ENCODE assay signal across 8 cellular contexts in genomic region chr3:186929676-186930075, GRCh38. TPM values are rescaled to one million over a fixed set of nuclear protein-coding genes. Genes with fewer than 3 reads are reported as not detected.
A peak's percentile ranks its signal among the peaks of the same experiment; 100 is the strongest.
DNase-seq lines count a peak whose midpoint lies in the region; ATAC-seq and TF ChIP-seq lines count a peak whose summit lies in the region.

No MANE protein-coding gene starts in this region.

- CTCF ChIA-PET in CD8-positive, alpha-beta memory T cell (lab: Charles Lee), result interaction anchor here (4.6 to 11.0 kb wide), 2 partner anchors 21 to 81 kb away, joined by 35 to 116 read pairs; no protein-coding TSS in a partner anchor
- CTCF ChIA-PET in OCI-LY7 (lab: Charles Lee; ENCODE audit: unreplicated experiment), result no interaction called here

- no peak overlapping the region for H3K9ac ChIP-seq in endodermal cell (ENCODE audit: extremely low read depth, low read length, poor library complexity, severe bottlenecking)

- peak overlapping the region in 7 of 8 donors; percentile 85 to 98 (median 92) for H3K27ac Mint-ChIP-seq in CD8-positive, alpha-beta memory T cell
- H3K27ac Mint-ChIP-seq in endodermal cell, result no peak overlapping the region

- peaks cover 9% of the 10 kb centered on the region for H3K36me3 ChIP-seq in CD8-positive, alpha-beta memory T cell (ENCODE audit: insufficient read depth, low read length)
- H3K36me3 ChIP-seq in OCI-LY7 (ENCODE audit: insufficient read depth, low read length), result peaks cover 26% of the 10 kb centered on the region
- peaks cover 13% of the 10 kb centered on the region for H3K36me3 ChIP-seq in endodermal cell (ENCODE audit: control insufficient read depth, insufficient read depth, low read length)
- no peaks in the 10 kb centered on the region for H3K36me3 ChIP-seq in neutrophil

- peak overlapping the region; percentile 97 for H3K4me2 ChIP-seq in OCI-LY7 (ENCODE audit: low read length)

- no peaks in the 10 kb centered on the region for H3K9me3 Mint-ChIP-seq in CD8-positive, alpha-beta memory T cell
- no peaks in the 10 kb centered on the region for H3K9me3 Mint-ChIP-seq in endodermal cell

- peaks cover 28% of the 10 kb centered on the region for H3K4me1 ChIP-seq in CD8-positive, alpha-beta memory T cell (ENCODE audit: insufficient read depth, low read length)
- H3K4me1 ChIP-seq in OCI-LY7 (ENCODE audit: insufficient read depth, low read length, poor library complexity, severe bottlenecking) (peaks cover 35% of the 10 kb centered on the region), endodermal cell (ENCODE audit: control insufficient read depth, insufficient read depth, low read length) (peaks cover 4% of the 10 kb centered on the region), neutrophil (ENCODE audit: control insufficient read depth in 1 of 2, insufficient read depth in 1 of 2, low read depth in 1 of 2, low read length in 1 of 2) (peaks cover 30 to 38% of the 10 kb centered on the region in 2 experiments)

- BruUV-seq in OCI-LY7 (replicated peaks; lab: Mats Ljungman, UMichigan), result TSS peak; percentile 91

- H4K20me1 ChIP-seq in OCI-LY7 (ENCODE audit: insufficient read depth, low read length), result peaks cover 16% of the 10 kb centered on the region

- peaks cover 40% of the 10 kb centered on the region; the same call in 1 of the 2 replicates for H3K79me2 ChIP-seq in OCI-LY7 (ENCODE audit: insufficient read depth, low read depth, low read length)

- no peaks in the 10 kb centered on the region for H3K9me2 ChIP-seq in OCI-LY7 (ENCODE audit: insufficient read depth, low read length)

- 66 to 91% methylated on average over 6 to 11 of the region's 11 CpGs for WGBS in endodermal cell (ENCODE audit: insufficient coverage in 1 of 2, insufficient read length in 1 of 2), 2 experiments

- H3K36me3 Mint-ChIP-seq in CD8-positive, alpha-beta memory T cell, result peaks cover 4 to 37% (median 5%) of the 10 kb centered on the region in 3 donors
- H3K36me3 Mint-ChIP-seq in endodermal cell (ENCODE audit: low read depth), result peaks cover 12% of the 10 kb centered on the region

- no peaks in the 10 kb centered on the region for H3K27me3 ChIP-seq in CD8-positive, alpha-beta memory T cell (ENCODE audit: insufficient read depth, low read length, poor library complexity, severe bottlenecking)
- no peaks in the 10 kb centered on the region for H3K27me3 ChIP-seq in endodermal cell (ENCODE audit: control insufficient read depth, insufficient read depth, low read length, poor library complexity, severe bottlenecking)
- H3K27me3 ChIP-seq in neutrophil, result no peaks in the 10 kb centered on the region

- H3K4me1 Mint-ChIP-seq in CD8-positive, alpha-beta memory T cell, result peaks cover 34 to 38% (median 36%) of the 10 kb centered on the region in 3 donors
- peaks cover 22% of the 10 kb centered on the region for H3K4me1 Mint-ChIP-seq in endodermal cell

- peak overlapping the region; percentile 93 to 100 (median 99) for H3K4me3 Mint-ChIP-seq in CD8-positive, alpha-beta memory T cell
- peak overlapping the region; percentile 91 for H3K4me3 Mint-ChIP-seq in endodermal cell

- POLR2A ChIA-PET in CD8-positive, alpha-beta memory T cell (lab: Charles Lee), result interaction anchor here (3.9 kb wide), 1 partner anchor 20 kb away, joined by 42 read pairs; no protein-coding TSS in a partner anchor
- POLR2A ChIA-PET in OCI-LY7 (lab: Charles Lee), result interaction anchor here (0.7 to 0.9 kb wide), 3 partner anchors 13 to 834 kb away, joined by 3 read pairs; no protein-coding TSS in a partner anchor

- no peaks in the 10 kb centered on the region for H3K9me3 ChIP-seq in CD8-positive, alpha-beta memory T cell (ENCODE audit: low read length)
- no peaks in the 10 kb centered on the region for H3K9me3 ChIP-seq in OCI-LY7 (ENCODE audit: low read length)
- H3K9me3 ChIP-seq in endodermal cell (ENCODE audit: control insufficient read depth, low read length), result no peaks in the 10 kb centered on the region
- no peaks in the 10 kb centered on the region for H3K9me3 ChIP-seq in neutrophil

- peaks cover 0 to 4% of the 10 kb centered on the region in 2 donors for H3K27me3 Mint-ChIP-seq in CD8-positive, alpha-beta memory T cell
- peaks cover 25% of the 10 kb centered on the region for H3K27me3 Mint-ChIP-seq in endodermal cell (ENCODE audit: insufficient read depth)

- H3K4me3 ChIP-seq in CD8-positive, alpha-beta memory T cell (ENCODE audit: low read length), result peak overlapping the region; percentile 96
- peak overlapping the region; percentile 88 for H3K4me3 ChIP-seq in OCI-LY7 (ENCODE audit: low read depth, low read length, poor library complexity, severe bottlenecking)
- H3K4me3 ChIP-seq in endodermal cell (ENCODE audit: low read length), result peak overlapping the region; percentile 89
- H3K4me3 ChIP-seq in neutrophil (ENCODE audit: low read depth in 1 of 2, low read length in 1 of 2), result peak overlapping the region; percentile 59 to 91

- H3K27ac ChIP-seq in CD8-positive, alpha-beta memory T cell (ENCODE audit: low read depth, low read length), result peak overlapping the region; percentile 18
- peak overlapping the region; percentile 50 for H3K27ac ChIP-seq in OCI-LY7 (ENCODE audit: low read depth, low read length, poor library complexity, severe bottlenecking)
- H3K27ac ChIP-seq in endodermal cell (ENCODE audit: low read depth, low read length), result no peak overlapping the region
- H3K27ac ChIP-seq in neutrophil, result peak overlapping the region; percentile 87

- TF ChIP-seq CTCF in OCI-LY7 (conservative IDR thresholded peaks at IDR 0.05; ENCODE audit: low read length) (no peak), endodermal cell (conservative IDR thresholded peaks at IDR 0.05) (no peak), neutrophil (IDR thresholded peaks at IDR 0.05) (no peak)

- intact Hi-C loops in OCI-LY7 (cut with micrococcal nuclease; ENCODE audit: unreplicated experiment), result loop anchor here (2.0 to 5.0 kb wide), 3 partner anchors 67 to 142 kb away; no protein-coding TSS in a partner anchor

- no peak for ATAC-seq in GM21515 (IDR thresholded peaks at IDR 0.05; ENCODE audit: unreplicated experiment)

- peak overlapping the region; percentile 56 for H2AFZ ChIP-seq in OCI-LY7 (ENCODE audit: low read length)

- DNase-seq in CD8-positive, alpha-beta memory T cell, result no peak
- DNase-seq in OCI-LY7 (ENCODE audit: low spot score), result no peak
- no peak for DNase-seq in endodermal cell
- DNase-seq in NCI-H345 treated with DMSO at 0.1 percent for 48 hours (lab: John Stamatoyannopoulos, UW; ENCODE audit: unreplicated experiment), result no peak
- DNase-seq in epidermal melanocyte (ENCODE audit: insufficient read length, low spot score), result no peak
- no peak for DNase-seq in stimulated activated CD4-positive, alpha-beta T cell treated with anti-CD3 and anti-CD28 coated beads, Interleukin-2, amount 100 ng/mL, for 24 hours

RNA-seq across cellular contexts. Expression of gene ST6GAL1, which starts 0.7 kb away (rescaled TPM):
- total RNA-seq in CD8-positive, alpha-beta memory T cell, result 100 to 1,000 TPM in 1 of 2 experiments, 10 to 100 TPM in 1; 96.8 to 108 TPM
- polyA plus RNA-seq in CD8-positive, alpha-beta memory T cell, result 139 TPM
- total RNA-seq in OCI-LY7 (2014; rRNA removed; shearing (Covaris generic)), result 173 and 192 TPM in 2 replicates
- total RNA-seq in OCI-LY7 (2022) (373 and 375 TPM in 2 replicates), endodermal cell (10 to 100 TPM; 79.3 to 82.4 TPM)
- polyA plus RNA-seq in endodermal cell (2013, experiment 1 of 2), result 49.8 TPM
- 50.2 TPM for polyA plus RNA-seq in endodermal cell (2013, experiment 2 of 2)
